26 cellular contexts compared by ENCODE assay signal in the genomic region with DNA sequence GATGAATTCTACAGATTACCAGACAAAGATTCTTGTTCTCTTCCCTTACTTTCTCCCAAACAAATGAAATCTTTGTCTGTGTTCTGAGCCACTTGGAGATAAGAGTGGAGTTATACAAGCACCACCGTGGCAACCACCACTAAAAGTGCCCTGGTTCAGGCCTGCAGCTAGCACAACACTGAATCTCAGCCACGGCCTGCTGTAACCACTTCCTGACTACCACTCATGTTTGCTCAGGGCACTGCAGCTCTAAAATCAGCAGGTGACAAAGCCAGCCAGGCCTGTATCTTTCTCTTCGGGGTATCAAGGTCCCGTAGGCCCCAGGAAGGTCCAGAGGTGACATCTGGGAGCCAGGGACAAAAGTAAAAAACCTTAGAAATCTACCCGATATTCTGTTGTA. TPM values are rescaled to one million over a fixed set of nuclear protein-coding genes. Genes with fewer than 3 reads are reported as not detected.
DNase-seq lines count a peak whose midpoint lies in the region; ATAC-seq, FAIRE-seq and TF ChIP-seq lines count a peak whose summit lies in the region.
"Had no signal": no experiment of that assay in that cellular context is flagged by ENCODE, and none has a peak within 500 bp of the region (broad histone marks: within the 10 kb centered on the region; RNA-seq: fewer than 3 reads in every experiment).

No MANE protein-coding gene starts in this region.

- H3K4me3 ChIP-seq in GM12878 (no peak overlapping the region), esophagus muscularis mucosa (no peak overlapping the region)
- H3K4me3 ChIP-seq: adrenal gland, coronary artery, SJSA1, skin epidermis, tibial nerve had no signal

- no peak overlapping the region for H3K9ac ChIP-seq in GM12878 (ENCODE audit: control insufficient read depth, insufficient read depth, low read length)

- ATAC-seq in activated naive CD4-positive, alpha-beta T cell treated with anti-CD3 and anti-CD28 coated beads, Interleukin-2, amount 50 U/mL, for 72 hours: no peak
- peak; percentile 59 for ATAC-seq in GM18909 (IDR thresholded peaks at IDR 0.05; ENCODE audit: poor library complexity, unreplicated experiment)
- peak; percentile 52 for ATAC-seq in HG03442 (IDR thresholded peaks at IDR 0.05; ENCODE audit: unreplicated experiment)
- ATAC-seq in GM12878: peak; percentile 70
- ATAC-seq: activated T-helper 17 cell treated with anti-CD3 and anti-CD28 coated beads, Interleukin-2, amount 50 U/mL, for 72 hours; T-helper 17 cell had no signal

- H3K27me3 Mint-ChIP-seq in activated naive CD4-positive, alpha-beta T cell treated with anti-CD3 and anti-CD28 coated beads, Interleukin-2, amount 50 U/mL, for 24 hours: no peaks in the 10 kb centered on the region
- H3K27me3 Mint-ChIP-seq: activated CD4-positive, alpha-beta T cell treated with anti-CD3 and anti-CD28 coated beads, Interleukin-2, amount 10 ng/mL, durations not matched to agents 24 days and 14 days had no signal

- H3K27ac Mint-ChIP-seq in activated naive CD4-positive, alpha-beta T cell treated with anti-CD3 and anti-CD28 coated beads, Interleukin-2, amount 50 U/mL, for 24 hours: peak overlapping the region; percentile 53
- H3K27ac Mint-ChIP-seq in activated naive CD4-positive, alpha-beta T cell treated with anti-CD3 and anti-CD28 coated beads, Interleukin-2, amount 50 U/mL, for 72 hours: no peak overlapping the region
- H3K27ac Mint-ChIP-seq: activated CD4-positive, alpha-beta T cell treated with anti-CD3 and anti-CD28 coated beads, Interleukin-2, amount 10 ng/mL, durations not matched to agents 24 days and 14 days; activated T-helper 17 cell treated with anti-CD3 and anti-CD28 coated beads, Interleukin-2, amount 50 U/mL, for 72 hours; T-helper 17 cell had no signal

- CTCF ChIA-PET in GM12878 (lab: Yijun Ruan, JAX): interaction anchor here (1.4 kb wide), 1 partner anchor 32 kb away, joined by 4 read pairs; no protein-coding TSS in a partner anchor

- H2AFZ ChIP-seq in GM12878 (ENCODE audit: control insufficient read depth, low read depth, low read length): peak overlapping the region; percentile 41

- POLR2A ChIA-PET in GM12878 (lab: Charles Lee): no interaction called here

- H3K27ac ChIP-seq in GM12878 (ENCODE audit: control insufficient read depth, insufficient read depth) (no peak overlapping the region), esophagus muscularis mucosa (replicated peaks in 1 of 4) (no peak overlapping the region)
- H3K27ac ChIP-seq: adrenal gland, coronary artery, SJSA1, skin epidermis, tibial nerve had no signal

- H3K9me3 ChIP-seq in GM12878 (replicated peaks; ENCODE audit: control insufficient read depth, insufficient read depth, low read length) (no peaks in the 10 kb centered on the region), esophagus muscularis mucosa (no peaks in the 10 kb centered on the region)
- H3K9me3 ChIP-seq: adrenal gland had no signal

- H3K4me3 Mint-ChIP-seq in activated naive CD4-positive, alpha-beta T cell treated with anti-CD3 and anti-CD28 coated beads, Interleukin-2, amount 50 U/mL, for 24 hours: no peak overlapping the region
- H3K4me3 Mint-ChIP-seq: activated CD4-positive, alpha-beta T cell treated with anti-CD3 and anti-CD28 coated beads, Interleukin-2, amount 10 ng/mL, durations not matched to agents 24 days and 14 days; activated T-helper 17 cell treated with anti-CD3 and anti-CD28 coated beads, Interleukin-2, amount 50 U/mL, for 72 hours; T-helper 17 cell had no signal

- no peak for TF ChIP-seq RAD21 in GM12878 (IDR thresholded peaks at IDR 0.05; ENCODE audit: insufficient read depth, low read depth, low read length)

- H3K9me3 Mint-ChIP-seq in activated naive CD4-positive, alpha-beta T cell treated with anti-CD3 and anti-CD28 coated beads, Interleukin-2, amount 50 U/mL, for 24 hours: no peaks in the 10 kb centered on the region
- H3K9me3 Mint-ChIP-seq in activated naive CD4-positive, alpha-beta T cell treated with anti-CD3 and anti-CD28 coated beads, Interleukin-2, amount 50 U/mL, for 72 hours: no peaks in the 10 kb centered on the region
- H3K9me3 Mint-ChIP-seq: activated CD4-positive, alpha-beta T cell treated with anti-CD3 and anti-CD28 coated beads, Interleukin-2, amount 10 ng/mL, durations not matched to agents 24 days and 14 days; activated T-helper 17 cell treated with anti-CD3 and anti-CD28 coated beads, Interleukin-2, amount 50 U/mL, for 72 hours had no signal

- TF ChIP-seq POLR2A in GM12878 (IDR thresholded peaks at IDR 0.05; ENCODE audit: low read depth, low read length): no peak
- no peak for TF ChIP-seq POLR2A in esophagus muscularis mucosa (IDR thresholded peaks at IDR 0.05; ENCODE audit: low read depth)

- H3K4me1 ChIP-seq in GM12878 (ENCODE audit: control insufficient read depth, insufficient read depth, low read length) (no peaks in the 10 kb centered on the region), esophagus muscularis mucosa (no peaks in the 10 kb centered on the region)
- H3K4me1 ChIP-seq: adrenal gland, SJSA1, tibial nerve had no signal

- no peak for TF ChIP-seq EP300 in GM12878 (IDR thresholded peaks at IDR 0.05; ENCODE audit: borderline replicate concordance in 1 of 2, control insufficient read depth in 1 of 2, low read depth in 2 of 2, low read length in 2 of 2)
- TF ChIP-seq EP300 in esophagus muscularis mucosa (IDR thresholded peaks at IDR 0.05): no peak

- no peaks in the 10 kb centered on the region for H4K20me1 ChIP-seq in GM12878 (ENCODE audit: control insufficient read depth, insufficient read depth)

- SMC1A ChIA-PET in GM12878 (lab: Charles Lee; ENCODE audit: uncharacterized antibody, unreplicated experiment): interaction anchor here (1.4 kb wide), 1 partner anchor 13 kb away, joined by 4 read pairs; no protein-coding TSS in a partner anchor

- RAD21 ChIA-PET in GM12878 (lab: Charles Lee; ENCODE audit: unreplicated experiment): no interaction called here

- H3K27me3 ChIP-seq in GM12878 (replicated peaks in 1 of 2; ENCODE audit: control insufficient read depth in 2 of 2, insufficient read depth in 2 of 2, low read length in 1 of 2) (no peaks in the 10 kb centered on the region), esophagus muscularis mucosa (no peaks in the 10 kb centered on the region)
- H3K27me3 ChIP-seq: adrenal gland, SJSA1, tibial nerve had no signal

- peaks cover 24% of the 10 kb centered on the region for H3K4me1 Mint-ChIP-seq in activated naive CD4-positive, alpha-beta T cell treated with anti-CD3 and anti-CD28 coated beads, Interleukin-2, amount 50 U/mL, for 24 hours
- H3K4me1 Mint-ChIP-seq: activated CD4-positive, alpha-beta T cell treated with anti-CD3 and anti-CD28 coated beads, Interleukin-2, amount 10 ng/mL, durations not matched to agents 24 days and 14 days; activated T-helper 17 cell treated with anti-CD3 and anti-CD28 coated beads, Interleukin-2, amount 50 U/mL, for 72 hours had no signal

- in situ Hi-C loops in GM12878 (cut with MboI): no loop called here

- 17% methylated on average over 5 of the region's 5 CpGs for WGBS in GM12878 (ENCODE audit: insufficient coverage, insufficient replicate concordance, low lambda C conversion rate, missing lambda C conversion rate)
- WGBS in esophagus muscularis mucosa: 56% methylated on average over 3 of the region's 5 CpGs

- BruUV-seq in GM12878 (replicated peaks; lab: Mats Ljungman, UMichigan): no TSS peak

- H3K36me3 ChIP-seq in GM12878 (ENCODE audit: control insufficient read depth in 2 of 2, insufficient read depth in 2 of 2, low read length in 1 of 2) (no peaks in the 10 kb centered on the region), esophagus muscularis mucosa (no peaks in the 10 kb centered on the region)
- H3K36me3 ChIP-seq: adrenal gland, SJSA1, tibial nerve had no signal

- no peaks in the 10 kb centered on the region for H3K36me3 Mint-ChIP-seq in activated naive CD4-positive, alpha-beta T cell treated with anti-CD3 and anti-CD28 coated beads, Interleukin-2, amount 50 U/mL, for 24 hours
- no peaks in the 10 kb centered on the region for H3K36me3 Mint-ChIP-seq in activated naive CD4-positive, alpha-beta T cell treated with anti-CD3 and anti-CD28 coated beads, Interleukin-2, amount 50 U/mL, for 72 hours

- no peaks in the 10 kb centered on the region for H3K79me2 ChIP-seq in GM12878 (ENCODE audit: control insufficient read depth, insufficient read depth, low read length)

- intact Hi-C loops in GM12878 (cut with micrococcal nuclease; ENCODE audit: unreplicated experiment): no loop called here
- intact Hi-C loops in posterior cingulate gyrus (cut with DNase I): no loop called here
- intact Hi-C loops in esophagus muscularis mucosa (cut with DNase I): no loop called here

- no peak for DNase-seq in activated naive CD4-positive, alpha-beta T cell treated with anti-CD3 and anti-CD28 coated beads, Interleukin-2, amount 50 U/mL, for 72 hours (ENCODE audit: low spot score in 2 of 2)
- DNase-seq in GM12878 (ENCODE audit: low read depth, low spot score) (no peak), posterior cingulate gyrus (no peak), esophagus muscularis mucosa (ENCODE audit: extremely low spot score) (no peak), NCI-H1436 treated with DMSO at 0.1 percent for 48 hours (lab: John Stamatoyannopoulos, UW) (no peak)
- DNase-seq: activated CD4-positive, alpha-beta T cell treated with anti-CD3 and anti-CD28 coated beads, Interleukin-2, amount 10 ng/mL, durations not matched to agents 24 days and 14 days; adrenal gland; GOT3; KG1; kidney; mammary epithelial cell; NCI-H2171 treated with DMSO at 0.1 percent for 48 hours; NCI-H526; nucleus accumbens; T-helper 17 cell had no signal

- no peak overlapping the region for H3K4me2 ChIP-seq in GM12878 (ENCODE audit: control insufficient read depth, insufficient read depth)

- no peak for TF ChIP-seq CTCF in GM12878 (IDR thresholded peaks at IDR 0.05 in 2 of 3, conservative IDR thresholded peaks at IDR 0.05 in 1 of 3; ENCODE audit: control insufficient read depth in 2 of 3, extremely low read depth in 1 of 3, insufficient read depth in 1 of 3, low read depth in 3 of 3, low read length in 3 of 3)
- TF ChIP-seq CTCF in esophagus muscularis mucosa (IDR thresholded peaks at IDR 0.05): no peak

- no peak for FAIRE-seq in GM12878 (lab: Jason Lieb, UNC)
- FAIRE-seq: GM18507, kidney had no signal

RNA-seq across cellular contexts. Expression of a gene that starts 3.2 kb away (rescaled TPM):
- total RNA-seq in activated naive CD4-positive, alpha-beta T cell treated with anti-CD3 and anti-CD28 coated beads, Interleukin-2, amount 50 U/mL, for 72 hours: not detected
- not detected in 2 replicates for total RNA-seq in GM12878 (2013; cell fraction: nucleolus; rRNA removed)
- total RNA-seq in GM12878 (2014; rRNA removed): not detected in 2 replicates
- total RNA-seq in GM12878 (2014; rRNA removed; fragmentation: Illumina TruSeq; extraction: Trizol): not detected in 2 replicates
- not detected in 2 replicates for total RNA-seq in GM12878 (2021)
- not detected for polyA plus RNA-seq in GM12878 (2011; ENCODE audit: low read depth)
- not detected in 2 replicates for polyA plus RNA-seq in GM12878 (2011; rRNA removed)
- not detected in 2 replicates for polyA plus RNA-seq in GM12878 (2011; cell fraction: cytosol; rRNA removed)
- polyA plus RNA-seq in GM12878 (2011; cell fraction: nucleus; rRNA removed): not detected in 2 replicates
- polyA plus RNA-seq in GM12878 (2012): not detected in 2 replicates
- not detected in 2 replicates for polyA plus RNA-seq in GM12878 (2014; fragmentation: Illumina TruSeq; extraction: Trizol)
- polyA plus RNA-seq in GM12878 (2014; fragmentation: Nextera tagmentation; extraction: Ambion mirVana): not detected
- polyA plus RNA-seq in GM12878 (2014; rRNA removed): not detected in 2 replicates
- polyA plus RNA-seq in GM12878 (2016; fragmentation: Nextera tagmentation; extraction: Ambion mirVana): not detected
- polyA minus RNA-seq in GM12878 (2011; rRNA and poly(A)+ RNA removed): 0.46 TPM in 1 of 2 replicates, not detected in the other
- not detected in 2 replicates for polyA minus RNA-seq in GM12878 (2011; cell fraction: cytosol; rRNA and poly(A)+ RNA removed)
- not detected in 2 replicates for polyA minus RNA-seq in GM12878 (2011; cell fraction: nucleus; rRNA and poly(A)+ RNA removed)
- not detected for total RNA-seq in esophagus muscularis mucosa
- total RNA-seq: A172; activated CD4-positive, alpha-beta T cell treated with anti-CD3 and anti-CD28 coated beads, Interleukin-2, amount 10 ng/mL, durations not matched to agents 24 days and 14 days; activated T-helper 17 cell treated with anti-CD3 and anti-CD28 coated beads, Interleukin-2, amount 50 U/mL, for 72 hours; adrenal gland; HT-29; kidney; mammary epithelial cell; SJSA1; T-helper 17 cell; tibial nerve had no signal
- polyA plus RNA-seq: adrenal gland, mammary epithelial cell had no signal

RNA-seq across cellular contexts. Expression of a gene that starts 10.9 kb away (rescaled TPM):
- not detected for total RNA-seq in activated naive CD4-positive, alpha-beta T cell treated with anti-CD3 and anti-CD28 coated beads, Interleukin-2, amount 50 U/mL, for 72 hours
- 0.46 TPM in 1 of 2 replicates, not detected in the other for total RNA-seq in GM12878 (2013; cell fraction: nucleolus; rRNA removed)
- not detected in 2 replicates for total RNA-seq in GM12878 (2014; rRNA removed)
- total RNA-seq in GM12878 (2014; rRNA removed; fragmentation: Illumina TruSeq; extraction: Trizol): 0.18 and 0.22 TPM in 2 replicates
- total RNA-seq in GM12878 (2021): not detected in 2 replicates
- not detected for polyA plus RNA-seq in GM12878 (2011; ENCODE audit: low read depth)
- 0.19 and 0.30 TPM in 2 replicates for polyA plus RNA-seq in GM12878 (2011; rRNA removed)
- polyA plus RNA-seq in GM12878 (2011; cell fraction: cytosol; rRNA removed): not detected in 2 replicates
- polyA plus RNA-seq in GM12878 (2011; cell fraction: nucleus; rRNA removed): 0.25 and 0.31 TPM in 2 replicates
- polyA plus RNA-seq in GM12878 (2012): not detected in 2 replicates
- not detected in 2 replicates for polyA plus RNA-seq in GM12878 (2014; fragmentation: Illumina TruSeq; extraction: Trizol)
- not detected for polyA plus RNA-seq in GM12878 (2014; fragmentation: Nextera tagmentation; extraction: Ambion mirVana)
- polyA plus RNA-seq in GM12878 (2014; rRNA removed): not detected in 2 replicates
- polyA plus RNA-seq in GM12878 (2016; fragmentation: Nextera tagmentation; extraction: Ambion mirVana): not detected
- 2.9 and 4.4 TPM in 2 replicates for polyA minus RNA-seq in GM12878 (2011; rRNA and poly(A)+ RNA removed)
- polyA minus RNA-seq in GM12878 (2011; cell fraction: cytosol; rRNA and poly(A)+ RNA removed): not detected in 2 replicates
- 8.2 and 15.7 TPM in 2 replicates for polyA minus RNA-seq in GM12878 (2011; cell fraction: nucleus; rRNA and poly(A)+ RNA removed)
- total RNA-seq in esophagus muscularis mucosa: not detected
- total RNA-seq: A172; activated CD4-positive, alpha-beta T cell treated with anti-CD3 and anti-CD28 coated beads, Interleukin-2, amount 10 ng/mL, durations not matched to agents 24 days and 14 days; activated T-helper 17 cell treated with anti-CD3 and anti-CD28 coated beads, Interleukin-2, amount 50 U/mL, for 72 hours; adrenal gland; HT-29; kidney; mammary epithelial cell; SJSA1; T-helper 17 cell; tibial nerve had no signal
- polyA plus RNA-seq: adrenal gland, mammary epithelial cell had no signal

RNA-seq across cellular contexts. Expression of a gene that starts 23.8 kb away (rescaled TPM):
- not detected for total RNA-seq in activated naive CD4-positive, alpha-beta T cell treated with anti-CD3 and anti-CD28 coated beads, Interleukin-2, amount 50 U/mL, for 72 hours
- total RNA-seq in GM12878 (2013; cell fraction: nucleolus; rRNA removed): not detected in 2 replicates
- not detected in 2 replicates for total RNA-seq in GM12878 (2014; rRNA removed)
- total RNA-seq in GM12878 (2014; rRNA removed; fragmentation: Illumina TruSeq; extraction: Trizol): not detected in 2 replicates
- total RNA-seq in GM12878 (2021): not detected in 2 replicates
- not detected for polyA plus RNA-seq in GM12878 (2011; ENCODE audit: low read depth)
- polyA plus RNA-seq in GM12878 (2011; rRNA removed): not detected in 2 replicates
- not detected in 2 replicates for polyA plus RNA-seq in GM12878 (2011; cell fraction: cytosol; rRNA removed)
- polyA plus RNA-seq in GM12878 (2011; cell fraction: nucleus; rRNA removed): not detected in 2 replicates
- not detected in 2 replicates for polyA plus RNA-seq in GM12878 (2012)
- not detected in 2 replicates for polyA plus RNA-seq in GM12878 (2014; fragmentation: Illumina TruSeq; extraction: Trizol)
- not detected for polyA plus RNA-seq in GM12878 (2014; fragmentation: Nextera tagmentation; extraction: Ambion mirVana)
- not detected in 2 replicates for polyA plus RNA-seq in GM12878 (2014; rRNA removed)
- polyA plus RNA-seq in GM12878 (2016; fragmentation: Nextera tagmentation; extraction: Ambion mirVana): not detected
- not detected in 2 replicates for polyA minus RNA-seq in GM12878 (2011; rRNA and poly(A)+ RNA removed)
- polyA minus RNA-seq in GM12878 (2011; cell fraction: cytosol; rRNA and poly(A)+ RNA removed): not detected in 2 replicates
- polyA minus RNA-seq in GM12878 (2011; cell fraction: nucleus; rRNA and poly(A)+ RNA removed): not detected in 2 replicates
- not detected for total RNA-seq in esophagus muscularis mucosa
- total RNA-seq: A172; activated CD4-positive, alpha-beta T cell treated with anti-CD3 and anti-CD28 coated beads, Interleukin-2, amount 10 ng/mL, durations not matched to agents 24 days and 14 days; activated T-helper 17 cell treated with anti-CD3 and anti-CD28 coated beads, Interleukin-2, amount 50 U/mL, for 72 hours; adrenal gland; HT-29; kidney; mammary epithelial cell; SJSA1; T-helper 17 cell; tibial nerve had no signal
- polyA plus RNA-seq: adrenal gland, mammary epithelial cell had no signal

RNA-seq across cellular contexts. Expression of a gene that starts 30.5 kb away (rescaled TPM):
- not detected for total RNA-seq in activated naive CD4-positive, alpha-beta T cell treated with anti-CD3 and anti-CD28 coated beads, Interleukin-2, amount 50 U/mL, for 72 hours
- not detected in 2 replicates for total RNA-seq in GM12878 (2013; cell fraction: nucleolus; rRNA removed)
- total RNA-seq in GM12878 (2014; rRNA removed) (not detected in 2 replicates), GM12878 (2014; rRNA removed; fragmentation: Illumina TruSeq; extraction: Trizol) (not detected in 2 replicates), GM12878 (2021) (not detected in 2 replicates), esophagus muscularis mucosa (not detected)
- not detected for polyA plus RNA-seq in GM12878 (2011; ENCODE audit: low read depth)
- polyA plus RNA-seq in GM12878 (2011; rRNA removed) (0.04 TPM in 1 of 2 replicates, not detected in the other), GM12878 (2014; fragmentation: Illumina TruSeq; extraction: Trizol) (not detected in 2 replicates), GM12878 (2014; fragmentation: Nextera tagmentation; extraction: Ambion mirVana) (under 1 TPM in 1 of 2 experiments, not detected in 1; 0.02 TPM), GM12878 (2014; rRNA removed) (not detected in 2 replicates), GM12878 (2016; fragmentation: Nextera tagmentation; extraction: Ambion mirVana) (not detected)
- not detected in 2 replicates for polyA plus RNA-seq in GM12878 (2011; cell fraction: cytosol; rRNA removed)
- polyA plus RNA-seq in GM12878 (2011; cell fraction: nucleus; rRNA removed): not detected in 2 replicates
- not detected in 2 replicates for polyA plus RNA-seq in GM12878 (2012)
- polyA minus RNA-seq in GM12878 (2011; rRNA and poly(A)+ RNA removed): 0.15 TPM in 1 of 2 replicates, not detected in the other
- not detected in 2 replicates for polyA minus RNA-seq in GM12878 (2011; cell fraction: cytosol; rRNA and poly(A)+ RNA removed)
- polyA minus RNA-seq in GM12878 (2011; cell fraction: nucleus; rRNA and poly(A)+ RNA removed): 0.36 TPM in 1 of 2 replicates, not detected in the other
- total RNA-seq: A172; activated CD4-positive, alpha-beta T cell treated with anti-CD3 and anti-CD28 coated beads, Interleukin-2, amount 10 ng/mL, durations not matched to agents 24 days and 14 days; activated T-helper 17 cell treated with anti-CD3 and anti-CD28 coated beads, Interleukin-2, amount 50 U/mL, for 72 hours; adrenal gland; HT-29; kidney; mammary epithelial cell; SJSA1; T-helper 17 cell; tibial nerve had no signal
- polyA plus RNA-seq: adrenal gland, mammary epithelial cell had no signal

RNA-seq across cellular contexts. Expression of a gene that starts 48.0 kb away (rescaled TPM):
- not detected for total RNA-seq in activated naive CD4-positive, alpha-beta T cell treated with anti-CD3 and anti-CD28 coated beads, Interleukin-2, amount 50 U/mL, for 72 hours
- total RNA-seq in GM12878 (2013; cell fraction: nucleolus; rRNA removed): not detected in 2 replicates
- total RNA-seq in GM12878 (2014; rRNA removed) (not detected in 2 replicates), GM12878 (2014; rRNA removed; fragmentation: Illumina TruSeq; extraction: Trizol) (not detected in 2 replicates), GM12878 (2021) (not detected in 2 replicates), esophagus muscularis mucosa (not detected)
- not detected for polyA plus RNA-seq in GM12878 (2011; ENCODE audit: low read depth)
- polyA plus RNA-seq in GM12878 (2011; rRNA removed) (not detected in 2 replicates), GM12878 (2014; fragmentation: Illumina TruSeq; extraction: Trizol) (not detected in 2 replicates), GM12878 (2014; fragmentation: Nextera tagmentation; extraction: Ambion mirVana) (not detected), GM12878 (2014; rRNA removed) (not detected in 2 replicates), GM12878 (2016; fragmentation: Nextera tagmentation; extraction: Ambion mirVana) (not detected)
- polyA plus RNA-seq in GM12878 (2011; cell fraction: cytosol; rRNA removed): not detected in 2 replicates
- not detected in 2 replicates for polyA plus RNA-seq in GM12878 (2011; cell fraction: nucleus; rRNA removed)
- polyA plus RNA-seq in GM12878 (2012): not detected in 2 replicates
- polyA minus RNA-seq in GM12878 (2011; rRNA and poly(A)+ RNA removed): not detected in 2 replicates
- polyA minus RNA-seq in GM12878 (2011; cell fraction: cytosol; rRNA and poly(A)+ RNA removed): not detected in 2 replicates
- polyA minus RNA-seq in GM12878 (2011; cell fraction: nucleus; rRNA and poly(A)+ RNA removed): not detected in 2 replicates
- total RNA-seq: A172; activated CD4-positive, alpha-beta T cell treated with anti-CD3 and anti-CD28 coated beads, Interleukin-2, amount 10 ng/mL, durations not matched to agents 24 days and 14 days; activated T-helper 17 cell treated with anti-CD3 and anti-CD28 coated beads, Interleukin-2, amount 50 U/mL, for 72 hours; adrenal gland; HT-29; kidney; mammary epithelial cell; SJSA1; T-helper 17 cell; tibial nerve had no signal
- polyA plus RNA-seq: adrenal gland, mammary epithelial cell had no signal

Comparison
In these comparisons a context has a peak if more than half of its experiments do, and no peak if none do; other contexts are left out.
1. ATAC-seq: peak in GM18909 (single experiment), HG03442 (single experiment) and GM12878 (single experiment); none in activated naive CD4-positive, alpha-beta T cell treated with anti-CD3 and anti-CD28 coated beads, Interleukin-2, amount 50 U/mL, for 72 hours (0 of 2).